ENCODE assay signal across 17 cellular contexts in genomic region chr2:7984693-7985353, GRCh38.
DNase-seq lines count a peak whose midpoint lies in the region; ATAC-seq and TF ChIP-seq lines count a peak whose summit lies in the region.
"Had no signal": no experiment of that assay in that cellular context is flagged by ENCODE, and none has a peak within 500 bp of the region (broad histone marks: within the 10 kb centered on the region; RNA-seq: fewer than 3 reads in every experiment).

No MANE protein-coding gene starts in this region.

- no peaks in the 10 kb centered on the region for H4K20me1 ChIP-seq in osteoblast (ENCODE audit: insufficient read depth, low read length)

- WGBS in gastroesophageal sphincter (ENCODE audit: low coverage in 1 of 2), 2 donors, result 76 to 81% methylated on average over 9 of the region's 9 CpGs

- H3K79me2 ChIP-seq in osteoblast (ENCODE audit: insufficient read depth, low read length), result no peaks in the 10 kb centered on the region

- H3K4me3 ChIP-seq in GM06990 (replicated peaks; ENCODE audit: low read depth, low read length) (no peak overlapping the region), Peyer's patch (no peak overlapping the region), osteoblast (ENCODE audit: insufficient read depth, low read length) (no peak overlapping the region), gastroesophageal sphincter (no peak overlapping the region)
- H3K4me3 ChIP-seq: neural progenitor cell, SJCRH30, transverse colon had no signal

- H3K36me3 Mint-ChIP-seq in activated naive CD8-positive, alpha-beta T cell treated with anti-CD3 and anti-CD28 coated beads for 36 hours, result peaks cover 3% of the 10 kb centered on the region
- H3K36me3 Mint-ChIP-seq: IgD-negative memory B cell, neural progenitor cell had no signal

- no peak overlapping the region for H3K4me2 ChIP-seq in osteoblast (ENCODE audit: insufficient read depth, low read length)
- H3K4me2 ChIP-seq: neural progenitor cell had no signal

- H3K27me3 Mint-ChIP-seq in activated naive CD8-positive, alpha-beta T cell treated with anti-CD3 and anti-CD28 coated beads for 36 hours, result no peaks in the 10 kb centered on the region

- in situ Hi-C loops in GM13977 (cut with MboI; ENCODE audit: low pct_unique_long_range_greater_than_20kb, low sequenced_read_pairs, unreplicated experiment), result no loop called here

- H3K27ac ChIP-seq in Peyer's patch (no peak overlapping the region), osteoblast (ENCODE audit: low read depth, low read length) (no peak overlapping the region), gastroesophageal sphincter (no peak overlapping the region)
- H3K27ac ChIP-seq: neural progenitor cell, SJCRH30, transverse colon had no signal

- TF ChIP-seq EP300 in gastroesophageal sphincter (IDR thresholded peaks at IDR 0.05), result no peak

- peaks cover 22% of the 10 kb centered on the region for H3K4me1 Mint-ChIP-seq in activated naive CD8-positive, alpha-beta T cell treated with anti-CD3 and anti-CD28 coated beads for 36 hours
- H3K4me1 Mint-ChIP-seq: neural progenitor cell had no signal

- H3K9me3 Mint-ChIP-seq in activated naive CD8-positive, alpha-beta T cell treated with anti-CD3 and anti-CD28 coated beads for 36 hours, result peaks cover 7% of the 10 kb centered on the region

- DNase-seq in GM06990 (ENCODE audit: extremely low read depth, insufficient read length), result peak; percentile 40
- DNase-seq in GM13977 (ENCODE audit: low spot score), result peak; percentile 46
- no peak for DNase-seq in activated naive CD8-positive, alpha-beta T cell treated with anti-CD3 and anti-CD28 coated beads for 36 hours
- DNase-seq in activated gamma-delta T cell (lab: John Stamatoyannopoulos, UW), result no peak
- DNase-seq in Peyer's patch, result no peak
- DNase-seq in osteoblast (ENCODE audit: insufficient read length, low spot score, missing footprints), result no peak
- DNase-seq: AML-193, mesendoderm, NCI-H2081, NCI-H510A, OCI-M1, SJCRH30, transverse colon had no signal

- H3K27me3 ChIP-seq in GM06990 (replicated peaks; ENCODE audit: control insufficient read depth, insufficient read depth, low read length), result no peaks in the 10 kb centered on the region
- no peaks in the 10 kb centered on the region for H3K27me3 ChIP-seq in Peyer's patch
- H3K27me3 ChIP-seq in osteoblast (ENCODE audit: insufficient read depth, low read length), result no peaks in the 10 kb centered on the region
- no peaks in the 10 kb centered on the region for H3K27me3 ChIP-seq in gastroesophageal sphincter
- H3K27me3 ChIP-seq: neural progenitor cell, SJCRH30, transverse colon had no signal

- H3K27ac Mint-ChIP-seq in activated naive CD8-positive, alpha-beta T cell treated with anti-CD3 and anti-CD28 coated beads for 36 hours, result peak overlapping the region; percentile 84
- H3K27ac Mint-ChIP-seq: neural progenitor cell had no signal

- ATAC-seq in HG03442 (IDR thresholded peaks at IDR 0.05; ENCODE audit: unreplicated experiment) (peak; percentile 65), gastroesophageal sphincter (no peak)

- TF ChIP-seq POLR2A in Peyer's patch (IDR thresholded peaks at IDR 0.05) (no peak), gastroesophageal sphincter (IDR thresholded peaks at IDR 0.05) (no peak)

- H3K4me3 Mint-ChIP-seq in activated naive CD8-positive, alpha-beta T cell treated with anti-CD3 and anti-CD28 coated beads for 36 hours, result peak overlapping the region; percentile 13
- H3K4me3 Mint-ChIP-seq: IgD-negative memory B cell, neural progenitor cell had no signal

- H3K9me3 ChIP-seq in Peyer's patch, result peaks cover 0 to 8% (median 0%) of the 10 kb centered on the region in 4 donors
- H3K9me3 ChIP-seq in osteoblast (ENCODE audit: low read depth, low read length), result no peaks in the 10 kb centered on the region
- peaks cover 0 to 9% (median 0%) of the 10 kb centered on the region in 3 donors for H3K9me3 ChIP-seq in gastroesophageal sphincter
- H3K9me3 ChIP-seq: SJCRH30 had no signal

- H2AFZ ChIP-seq in osteoblast (ENCODE audit: low read length), result no peak overlapping the region
- H2AFZ ChIP-seq: neural progenitor cell had no signal

- TF ChIP-seq CTCF in GM06990 (IDR thresholded peaks at IDR 0.05; ENCODE audit: insufficient read depth, low read length, poor library complexity, severe bottlenecking), result no peak
- no peak for TF ChIP-seq CTCF in GM13977 (IDR thresholded peaks at IDR 0.05; ENCODE audit: extremely low read depth, insufficient read depth, missing control alignments)
- TF ChIP-seq CTCF in Peyer's patch (IDR thresholded peaks at IDR 0.05), result no peak
- TF ChIP-seq CTCF in osteoblast (IDR thresholded peaks at IDR 0.05; ENCODE audit: extremely low read depth, low read depth, low read length), result no peak
- TF ChIP-seq CTCF in gastroesophageal sphincter (IDR thresholded peaks at IDR 0.05), result no peak

- H3K36me3 ChIP-seq in GM06990 (ENCODE audit: control insufficient read depth, insufficient read depth, low read length) (no peaks in the 10 kb centered on the region), Peyer's patch (no peaks in the 10 kb centered on the region), osteoblast (ENCODE audit: insufficient read depth, low read length) (no peaks in the 10 kb centered on the region), gastroesophageal sphincter (no peaks in the 10 kb centered on the region)
- H3K36me3 ChIP-seq: neural progenitor cell, SJCRH30, transverse colon had no signal

- H3K4me1 ChIP-seq in Peyer's patch, result no peaks in the 10 kb centered on the region
- H3K4me1 ChIP-seq in osteoblast (ENCODE audit: insufficient read depth, low read length), result no peaks in the 10 kb centered on the region
- no peaks in the 10 kb centered on the region for H3K4me1 ChIP-seq in gastroesophageal sphincter
- H3K4me1 ChIP-seq: neural progenitor cell, SJCRH30, transverse colon had no signal

Comparison
In these comparisons a context has a peak if more than half of its experiments do, and no peak if none do; other contexts are left out.
1. DNase-seq: peak in GM06990 (single experiment) and GM13977 (single experiment); none in activated naive CD8-positive, alpha-beta T cell treated with anti-CD3 and anti-CD28 coated beads for 36 hours (single experiment), activated gamma-delta T cell (single experiment), Peyer's patch (0 of 3) and osteoblast (single experiment).